ENCODE assay signal across 17 cellular contexts in genomic region chr1:211924256-211924655, GRCh38.
"Had no signal": no experiment of that assay in that cellular context is flagged by ENCODE, and none has a peak within 500 bp of the region (broad histone marks: within the 10 kb centered on the region; RNA-seq: fewer than 3 reads in every experiment).

No MANE protein-coding gene starts in this region.

- FAIRE-seq: RCC 7860 had no signal

- H3K36me3 ChIP-seq: SJCRH30 had no signal

- DNase-seq: IMR-90, Kasumi-1, MM.1S, NCI-H1092 treated with DMSO at 0.1 percent for 48 hours, NCI-H1436, NCI-H2029, NCI-H2171, NCI-H226, NCI-H446, NCI-H510A, NCI-H524 treated with DMSO at 0.1 percent for 48 hours, NCI-H774, SJCRH30 had no signal

- H3K9me3 ChIP-seq: SJCRH30 had no signal

- H3K27me3 ChIP-seq: SJCRH30 had no signal

- H3K27ac ChIP-seq: KMS-11, SJCRH30 had no signal

- H3K4me3 ChIP-seq: SJCRH30 had no signal

- H3K9ac ChIP-seq: KMS-11 had no signal

- ATAC-seq: Right ventricle myocardium inferior, SK-N-SH treated with all-trans-retinoic acid at 6 μM for 48 hours had no signal
